Comparison of ENCODE assay signal across 10 cellular contexts in genomic region chrX:97026406-97026805, GRCh38.
DNase-seq lines count a peak whose midpoint lies in the region; ATAC-seq and TF ChIP-seq lines count a peak whose summit lies in the region.
"Had no signal": no experiment of that assay in that cellular context is flagged by ENCODE, and none has a peak within 500 bp of the region (broad histone marks: within the 10 kb centered on the region; RNA-seq: fewer than 3 reads in every experiment).

No MANE protein-coding gene starts in this region.

- H3K4me2 ChIP-seq in DND-41 (ENCODE audit: insufficient read depth, low read length): no peak overlapping the region

- H3K4me1 ChIP-seq in DND-41 (ENCODE audit: insufficient read depth, low read length) (peaks cover 6% of the 10 kb centered on the region; the same call in 1 of the 2 replicates), aorta (ENCODE audit: control insufficient read depth in 1 of 2, insufficient read depth in 2 of 2, low read length in 2 of 2) (no peaks in the 10 kb centered on the region)
- H3K4me1 ChIP-seq: sigmoid colon had no signal

- H2AFZ ChIP-seq in DND-41 (ENCODE audit: low read depth, low read length): no peak overlapping the region

- H3K79me2 ChIP-seq in DND-41 (ENCODE audit: insufficient read depth, low read length): no peaks in the 10 kb centered on the region

- TF ChIP-seq CTCF in DND-41 (IDR thresholded peaks at IDR 0.05; ENCODE audit: borderline replicate concordance, extremely low read depth, low read length, poor library complexity, severe bottlenecking): peak; percentile 47
- peak; percentile 20; the same call in 1 of the 2 replicates for TF ChIP-seq CTCF in LNCaP clone FGC (IDR thresholded peaks at IDR 0.05; ENCODE audit: control insufficient read depth, extremely low read depth, insufficient read depth)

- H4K20me1 ChIP-seq in DND-41 (ENCODE audit: insufficient read depth, low read length): no peaks in the 10 kb centered on the region

- ATAC-seq in DND-41 (ENCODE audit: insufficient read depth, low read depth): peak; percentile 40; the same call in 1 of the 3 replicates
- ATAC-seq in GM21619 (IDR thresholded peaks at IDR 0.05; ENCODE audit: unreplicated experiment): no peak
- no peak for ATAC-seq in aorta (ENCODE audit: low FRiP score)
- ATAC-seq: activated T-cell treated with anti-CD3 and anti-CD28 coated beads, Interleukin-2, amount 50 U/mL, for 4 hours had no signal

- H3K27ac ChIP-seq in DND-41 (ENCODE audit: low read length) (no peak overlapping the region), aorta (ENCODE audit: low read depth in 1 of 2, low read length in 2 of 2) (no peak overlapping the region)
- H3K27ac ChIP-seq: sigmoid colon had no signal

- no peak for DNase-seq in DND-41
- DNase-seq in LNCaP clone FGC (ENCODE audit: low read depth): no peak
- peak; percentile 66 for DNase-seq in SK-MEL-5 (ENCODE audit: low read depth, low spot score)
- peak; percentile 45 for DNase-seq in iPS-NIHi7 (ENCODE audit: extremely low spot score)
- DNase-seq in NOMO-1 treated with DMSO at 0.1 percent for 48 hours (lab: John Stamatoyannopoulos, UW; ENCODE audit: unreplicated experiment): no peak
- DNase-seq in aorta: no peak
- DNase-seq in SIG-M5 treated with dmso at 0.1 percent for 504 hours (lab: John Stamatoyannopoulos, UW; ENCODE audit: unreplicated experiment): no peak
- DNase-seq: activated T-cell treated with anti-CD3 and anti-CD28 coated beads, Interleukin-2, amount 50 U/mL, for 4 hours; sigmoid colon had no signal

- in situ Hi-C loops in SK-MEL-5 (cut with HindIII; ENCODE audit: low pct_unique_long_range_greater_than_20kb, low sequenced_read_pairs): no loop called here

- H3K9me3 ChIP-seq in DND-41 (ENCODE audit: insufficient read depth, low read length, severe bottlenecking): no peaks in the 10 kb centered on the region
- H3K9me3 ChIP-seq in aorta (ENCODE audit: control insufficient read depth, low read length): no peaks in the 10 kb centered on the region
- H3K9me3 ChIP-seq: sigmoid colon had no signal

- intact Hi-C loops in aorta (cut with DNase I): no loop called here

- H3K4me3 ChIP-seq in DND-41 (ENCODE audit: low read depth in 1 of 2, low read length in 2 of 2): no peak overlapping the region
- H3K4me3 ChIP-seq in LNCaP clone FGC (ENCODE audit: low read depth, low read length): no peak overlapping the region
- no peak overlapping the region for H3K4me3 ChIP-seq in aorta (ENCODE audit: low read length in 2 of 2)
- H3K4me3 ChIP-seq: sigmoid colon had no signal

- no peak overlapping the region for H3K9ac ChIP-seq in DND-41 (ENCODE audit: low read depth, low read length)

- no peaks in the 10 kb centered on the region for H3K36me3 ChIP-seq in DND-41 (ENCODE audit: insufficient read depth, low read length)
- H3K36me3 ChIP-seq in aorta (ENCODE audit: control insufficient read depth in 1 of 2, insufficient read depth in 2 of 2, low read length in 1 of 2): no peaks in the 10 kb centered on the region
- H3K36me3 ChIP-seq: sigmoid colon had no signal

- H3K27me3 ChIP-seq in DND-41 (ENCODE audit: insufficient read depth, low read length, poor library complexity): no peaks in the 10 kb centered on the region
- no peaks in the 10 kb centered on the region for H3K27me3 ChIP-seq in aorta (ENCODE audit: control insufficient read depth in 1 of 2, insufficient read depth in 2 of 2, low read length in 1 of 2)
- H3K27me3 ChIP-seq: sigmoid colon had no signal

- WGBS in aorta, 2 donors: 55 to 82% methylated on average over 2 of the region's 2 CpGs

Comparison
In these comparisons a context has a peak if more than half of its experiments do, and no peak if none do; other contexts are left out.
1. DNase-seq: peak in SK-MEL-5 (single experiment) and iPS-NIHi7 (single experiment); none in DND-41 (single experiment), LNCaP clone FGC (single experiment), NOMO-1 treated with DMSO at 0.1 percent for 48 hours (single experiment), aorta (0 of 2) and SIG-M5 treated with dmso at 0.1 percent for 504 hours (single experiment).